ENCODE assay signal across 24 cellular contexts in the genomic region with DNA sequence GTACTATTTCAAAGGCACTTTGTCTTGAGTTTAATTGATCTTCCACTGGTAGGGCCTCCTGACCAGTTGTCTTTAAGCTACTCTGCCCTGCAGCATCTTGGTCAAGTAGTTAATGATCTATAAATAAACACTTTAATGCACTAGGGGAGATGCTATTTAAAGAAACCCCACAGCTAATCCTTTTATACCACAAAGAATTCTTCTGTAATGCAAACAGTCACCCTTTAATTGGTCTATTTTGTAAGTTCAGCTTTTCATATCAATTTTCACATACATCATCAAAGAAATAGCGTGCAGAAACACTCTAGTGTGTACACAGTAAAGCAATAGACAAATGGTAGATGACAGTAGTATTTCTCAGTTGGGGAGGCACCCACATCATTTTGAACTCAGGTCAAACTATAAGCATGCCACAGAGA.
DNase-seq lines count a peak whose midpoint lies in the region; ATAC-seq and TF ChIP-seq lines count a peak whose summit lies in the region.
"Had no signal": no experiment of that assay in that cellular context is flagged by ENCODE, and none has a peak within 500 bp of the region (broad histone marks: within the 10 kb centered on the region; RNA-seq: fewer than 3 reads in every experiment).

No MANE protein-coding gene starts in this region.

- peaks cover 4% of the 10 kb centered on the region for H3K27me3 Mint-ChIP-seq in osteocyte (ENCODE audit: unreplicated experiment)

- TF ChIP-seq CTCF in AG09309 (IDR thresholded peaks at IDR 0.05; ENCODE audit: control insufficient read depth, insufficient read depth, low read depth, low read length, missing control alignments) (no peak), osteocyte (IDR thresholded peaks at IDR 0.05) (no peak)

- no peak for ATAC-seq in GM19351 (IDR thresholded peaks at IDR 0.05; ENCODE audit: unreplicated experiment)
- ATAC-seq: Panc1; right cardiac atrium; stimulated activated naive CD8-positive, alpha-beta T cell treated with anti-CD3 and anti-CD28 coated beads, Interleukin-15, Interleukin-2, amounts not matched to agents 100 U/mL and 50 U/mL, for 24 hours; T-cell had no signal

- no peak overlapping the region for H3K4me3 Mint-ChIP-seq in osteocyte (ENCODE audit: unreplicated experiment)
- H3K4me3 Mint-ChIP-seq: activated CD4-positive, alpha-beta memory T cell treated with anti-CD3 and anti-CD28 coated beads for 36 hours; CD4-positive, CD25-positive, alpha-beta regulatory T cell; nephron progenitor cell; T-cell had no signal

- H3K27ac Mint-ChIP-seq in osteocyte (ENCODE audit: unreplicated experiment) = no peak overlapping the region
- H3K27ac Mint-ChIP-seq: activated CD4-positive, alpha-beta memory T cell treated with anti-CD3 and anti-CD28 coated beads for 36 hours; CD4-positive, CD25-positive, alpha-beta regulatory T cell; nephron progenitor cell; T-cell had no signal

- DNase-seq in AG09309 (ENCODE audit: low read depth) = peak; percentile 80
- peak; percentile 29 for DNase-seq in HCEC 1CT
- DNase-seq in NCI-H748 (lab: John Stamatoyannopoulos, UW; ENCODE audit: unreplicated experiment) = peak; percentile 72
- peak; percentile 83 for DNase-seq in fibroblast of peridontal ligament (ENCODE audit: extremely low read depth)
- no peak for DNase-seq in stimulated activated CD4-positive, alpha-beta T cell treated with anti-CD3 and anti-CD28 coated beads, Interleukin-2, amount 100 ng/mL, for 48 hours
- no peak for DNase-seq in osteocyte (ENCODE audit: extremely low spot score, unreplicated experiment)
- no peak for DNase-seq in NCI-H2081 (lab: John Stamatoyannopoulos, UW)
- DNase-seq: activated CD4-positive, alpha-beta memory T cell treated with anti-CD3 and anti-CD28 coated beads for 36 hours; activated effector memory CD4-positive, alpha-beta T cell treated with anti-CD3 and anti-CD28 coated beads, Interleukin-2, amount 50 U/mL, for 16 hours; CD4-positive, CD25-positive, alpha-beta regulatory T cell; colonic mucosa; esophagus squamous epithelium; NCI-H1694 treated with DMSO at 0.1 percent for 48 hours; NCI-H345; nephron progenitor cell; right cardiac atrium; stimulated activated naive CD8-positive, alpha-beta T cell treated with anti-CD3 and anti-CD28 coated beads, Interleukin-15, Interleukin-2, amounts not matched to agents 100 U/mL and 50 U/mL, for 24 hours; T-cell; thyroid gland had no signal

- peaks cover 15% of the 10 kb centered on the region for H3K9me3 Mint-ChIP-seq in osteocyte (ENCODE audit: unreplicated experiment)

- H3K4me3 ChIP-seq in AG09309 (ENCODE audit: control insufficient read depth, low read depth, low read length) = no peak overlapping the region
- H3K4me3 ChIP-seq: adrenal gland, breast epithelium, colonic mucosa, esophagus squamous epithelium, SJCRH30, thyroid gland had no signal

- H3K36me3 Mint-ChIP-seq in osteocyte (ENCODE audit: unreplicated experiment) = peaks cover 2% of the 10 kb centered on the region
- H3K36me3 Mint-ChIP-seq: CD4-positive, CD25-positive, alpha-beta regulatory T cell; T-cell had no signal

- peaks cover 2% of the 10 kb centered on the region for H3K4me1 Mint-ChIP-seq in osteocyte (ENCODE audit: unreplicated experiment)
- H3K4me1 Mint-ChIP-seq: CD4-positive, CD25-positive, alpha-beta regulatory T cell; nephron progenitor cell; T-cell had no signal

Comparison
In these comparisons a context has a peak if more than half of its experiments do, and no peak if none do; other contexts are left out.
1. DNase-seq: peak in AG09309 (single experiment), HCEC 1CT (single experiment), NCI-H748 (single experiment) and fibroblast of peridontal ligament (single experiment); none in stimulated activated CD4-positive, alpha-beta T cell treated with anti-CD3 and anti-CD28 coated beads, Interleukin-2, amount 100 ng/mL, for 48 hours (0 of 2), osteocyte (single experiment) and NCI-H2081 (0 of 2).